In the genomic region with DNA sequence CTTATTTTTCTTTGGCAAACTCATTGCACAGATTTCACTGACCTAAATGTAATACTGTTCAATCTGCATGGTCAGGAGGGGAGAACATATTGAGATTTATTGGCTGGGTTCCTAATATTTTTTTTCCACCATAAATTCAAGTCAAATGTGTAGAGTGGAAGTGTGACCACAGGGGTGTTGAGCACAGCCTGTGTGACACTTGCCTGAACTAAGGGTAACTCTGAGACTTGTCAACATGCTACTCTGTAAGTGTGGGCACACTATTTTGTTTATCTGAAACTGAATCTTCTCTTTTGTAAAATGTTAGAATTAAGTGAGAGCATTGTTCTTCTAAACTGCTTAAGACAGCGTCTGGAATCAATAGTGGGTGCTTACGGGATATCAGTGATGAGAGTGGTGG, we compare ENCODE assay signal across 3 cellular contexts.
"Had no signal": no experiment of that assay in that cellular context is flagged by ENCODE, and none has a peak within 500 bp of the region (broad histone marks: within the 10 kb centered on the region; RNA-seq: fewer than 3 reads in every experiment).

No MANE protein-coding gene starts in this region.

- H3K4me3 ChIP-seq: GM12878 had no signal

- ATAC-seq: GM12878 had no signal

- DNase-seq: GDM1, GF-D8 had no signal
